9 cellular contexts compared by ENCODE assay signal in the genomic region with DNA sequence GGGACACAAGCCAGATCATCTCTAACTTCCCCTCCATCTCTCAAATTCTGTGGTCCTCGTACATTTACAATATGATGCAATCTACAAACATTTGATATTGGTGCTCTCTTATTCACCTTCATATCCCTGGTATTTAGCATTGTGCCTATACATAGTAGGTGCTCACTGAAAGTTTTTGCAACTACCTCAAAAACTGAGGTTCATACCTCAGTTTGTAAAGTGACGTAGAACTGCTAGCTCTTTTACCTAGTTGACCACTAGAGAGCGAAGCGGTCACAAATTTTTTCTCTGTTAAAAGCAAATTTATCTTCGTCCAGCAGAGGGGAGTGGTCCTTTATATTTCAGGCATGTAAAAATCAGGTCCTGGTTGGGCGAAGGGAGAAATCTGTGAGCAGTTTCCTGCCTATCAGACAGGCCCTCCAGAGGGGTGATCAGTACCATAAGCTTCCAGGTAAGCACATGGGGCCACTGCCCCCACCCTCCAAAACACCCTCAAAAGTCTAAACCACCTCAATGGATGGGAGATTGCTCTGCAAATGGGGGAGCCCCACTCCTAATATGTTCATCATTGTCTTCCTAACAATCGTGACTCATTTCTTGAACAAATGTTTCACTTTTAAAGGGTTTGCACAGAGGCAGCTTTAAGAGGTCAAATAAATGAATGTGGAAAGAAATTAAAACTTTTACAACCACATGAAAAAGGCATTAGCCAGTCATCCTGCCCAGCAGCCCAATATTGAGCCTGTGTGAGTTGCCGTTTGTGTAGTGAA. TPM values are rescaled to one million over a fixed set of nuclear protein-coding genes. Genes with fewer than 3 reads are reported as not detected.
A peak's percentile ranks its signal among the peaks of the same experiment; 100 is the strongest.
DNase-seq lines count a peak whose midpoint lies in the region; ATAC-seq, FAIRE-seq and TF ChIP-seq lines count a peak whose summit lies in the region.
"Had no signal": no experiment of that assay in that cellular context is flagged by ENCODE, and none has a peak within 500 bp of the region (broad histone marks: within the 10 kb centered on the region; RNA-seq: fewer than 3 reads in every experiment).

No MANE protein-coding gene starts in this region.

- H3K4me3 ChIP-seq in small intestine (ENCODE audit: low read depth in 1 of 2, low read length in 2 of 2), result no peak overlapping the region
- H3K4me3 ChIP-seq: skin epidermis had no signal

- intact Hi-C loops in natural killer cell (cut with micrococcal nuclease), result no loop called here

- H3K27ac ChIP-seq in small intestine (ENCODE audit: low read depth in 1 of 2, low read length in 1 of 2), result no peak overlapping the region

- no peaks in the 10 kb centered on the region for H3K9me3 ChIP-seq in small intestine (ENCODE audit: control insufficient read depth, low read depth)

- WGBS in small intestine, 3 donors, result 30 to 75% (median 51%) methylated on average over 8 of the region's 8 CpGs

- H3K4me3 Mint-ChIP-seq in endothelial cell (ENCODE audit: unreplicated experiment) (no peak overlapping the region), natural killer cell (no peak overlapping the region)

- peaks cover 2% of the 10 kb centered on the region for H3K27me3 Mint-ChIP-seq in endothelial cell (ENCODE audit: unreplicated experiment)
- H3K27me3 Mint-ChIP-seq in natural killer cell (ENCODE audit: low read depth in 2 of 2), result peaks cover 0 to 15% of the 10 kb centered on the region in 2 donors

- peak; percentile 68 for ATAC-seq in HG02852 (IDR thresholded peaks at IDR 0.05; ENCODE audit: unreplicated experiment)
- ATAC-seq in natural killer cell, result peak; percentile 57 to 80 (median 80)

- no peaks in the 10 kb centered on the region for H3K36me3 ChIP-seq in small intestine (ENCODE audit: control insufficient read depth in 2 of 2, insufficient read depth in 2 of 2, low read length in 2 of 2)

- DNase-seq in AG08396 (ENCODE audit: low spot score), result peak; percentile 34
- DNase-seq in NCI-H2081 treated with DMSO at 0.1 percent for 48 hours (lab: John Stamatoyannopoulos, UW), result peak; percentile 14
- peak; percentile 53 for DNase-seq in endothelial cell (ENCODE audit: low spot score)
- DNase-seq in natural killer cell, result no peak
- no peak for DNase-seq in small intestine

- FAIRE-seq in TTC549 (lab: Jason Lieb, UNC) (peak; percentile 78), small intestine (lab: Jason Lieb, UNC) (no peak)

- H3K27ac Mint-ChIP-seq in endothelial cell (ENCODE audit: unreplicated experiment) (peak overlapping the region; percentile 61), natural killer cell (peak overlapping the region in 1 of 2 donors; percentile 45)

- TF ChIP-seq CTCF in GM12874 (IDR thresholded peaks at IDR 0.05; ENCODE audit: insufficient read depth, low read depth, low read length) (peak; percentile 50; the same call in 1 of the 2 replicates), endothelial cell (IDR thresholded peaks at IDR 0.05; ENCODE audit: unreplicated experiment) (peak; percentile 75), natural killer cell (IDR thresholded peaks at IDR 0.05) (peak; percentile 45)

- peaks cover 4% of the 10 kb centered on the region for H3K36me3 Mint-ChIP-seq in endothelial cell (ENCODE audit: low read depth, unreplicated experiment)
- no peaks in the 10 kb centered on the region for H3K36me3 Mint-ChIP-seq in natural killer cell

- H3K27me3 ChIP-seq in small intestine (ENCODE audit: control insufficient read depth in 2 of 2, insufficient read depth in 2 of 2, low read length in 2 of 2), result no peaks in the 10 kb centered on the region

- peaks cover 33% of the 10 kb centered on the region for H3K4me1 Mint-ChIP-seq in endothelial cell (ENCODE audit: unreplicated experiment)
- H3K4me1 Mint-ChIP-seq in natural killer cell, result peaks cover 13% of the 10 kb centered on the region in 2 donors

- H3K9me3 Mint-ChIP-seq in endothelial cell (ENCODE audit: unreplicated experiment), result no peaks in the 10 kb centered on the region
- H3K9me3 Mint-ChIP-seq in natural killer cell, result no peaks in the 10 kb centered on the region

- H3K4me1 ChIP-seq in small intestine (ENCODE audit: control insufficient read depth in 2 of 2, insufficient read depth in 1 of 2, low read depth in 1 of 2, low read length in 1 of 2), result no peaks in the 10 kb centered on the region

RNA-seq across cellular contexts. Expression of a gene that starts 10.6 kb away (rescaled TPM):
- 97.4 TPM for total RNA-seq in endothelial cell (ENCODE audit: unreplicated experiment)
- total RNA-seq in natural killer cell, result 10 to 100 TPM; 28.4 to 36.0 (median 33.0) TPM
- polyA plus RNA-seq in small intestine, result 1 to 10 TPM; 2.7 to 6.8 (median 2.9) TPM

RNA-seq across cellular contexts. Expression of a gene that starts 29.4 kb away (rescaled TPM):
- total RNA-seq in endothelial cell (ENCODE audit: unreplicated experiment) (86.4 TPM), natural killer cell (not detected)
- polyA plus RNA-seq in small intestine, result under 1 TPM in 1 of 3 donors, not detected in 2; 0.07 TPM

Comparison
In these comparisons a context has a peak if more than half of its experiments do, and no peak if none do; other contexts are left out.
1. DNase-seq: peak in AG08396 (single experiment), NCI-H2081 treated with DMSO at 0.1 percent for 48 hours (single experiment) and endothelial cell (single experiment); none in natural killer cell (single experiment) and small intestine (single experiment).
2. RNA of a gene that starts 29.4 kb away (total RNA-seq): 86.4 TPM in endothelial cell (single experiment); not detected in natural killer cell; every median in the first group is over 10 times any median in the second.
3. Peak in every context shown above with its lines, with median percentiles within 50 percentile points of each other: CTCF ChIP-seq.